In genomic region chr6:26735073-26735472, GRCh38 we compare ENCODE assay signal across 6 cellular contexts.
A peak's percentile ranks its signal among the peaks of the same experiment; 100 is the strongest.
DNase-seq lines count a peak whose midpoint lies in the region; ATAC-seq, FAIRE-seq and TF ChIP-seq lines count a peak whose summit lies in the region.
"Not testable (repeated sequence)": the region's sequence is repeated elsewhere in the genome, so short reads cannot be mapped to it uniquely, and the experiment has no call there.

No MANE protein-coding gene starts in this region.

- not testable (repeated sequence) for H2AFZ ChIP-seq in endothelial cell of umbilical vein (ENCODE audit: low read depth, low read length); HepG2 (ENCODE audit: low read length)

- not testable (repeated sequence) for H3K4me3 ChIP-seq in A549; Panc1 (ENCODE audit: low read depth in 2 of 2, low read length in 2 of 2); endothelial cell of umbilical vein (replicated peaks in 1 of 3; ENCODE audit: insufficient read depth in 1 of 3, low read depth in 1 of 3, low read length in 3 of 3); HepG2 (replicated peaks in 1 of 3; ENCODE audit: insufficient read depth in 1 of 3, low read depth in 2 of 3, low read length in 3 of 3)

- TF ChIP-seq CTCF in A549 (IDR thresholded peaks at IDR 0.05); Panc1 (IDR thresholded peaks at IDR 0.05); WTC11 (IDR thresholded peaks at IDR 0.05); endothelial cell of umbilical vein (IDR thresholded peaks at IDR 0.05; ENCODE audit: extremely low read depth in 1 of 2, insufficient read depth in 1 of 2, low read depth in 1 of 2, low read length in 2 of 2); HepG2 (CRISPR knock-in tag; IDR thresholded peaks at IDR 0.05): not testable (repeated sequence)

- H3K9ac ChIP-seq in endothelial cell of umbilical vein (replicated peaks; ENCODE audit: extremely low read depth, insufficient read depth, low read length); HepG2 (ENCODE audit: insufficient read depth, low read depth, low read length): not testable (repeated sequence)

- not testable (repeated sequence) for TF ChIP-seq POLR2A in A549 (IDR thresholded peaks at IDR 0.05; ENCODE audit: low read length); H54 (IDR thresholded peaks at IDR 0.05; ENCODE audit: low read depth, low read length); endothelial cell of umbilical vein (IDR thresholded peaks at IDR 0.05; ENCODE audit: low read depth, low read length); HepG2 (IDR thresholded peaks at IDR 0.05; ENCODE audit: insufficient read depth in 1 of 2, low read depth in 2 of 2, low read length in 2 of 2)

- not testable (repeated sequence) for DNase-seq in A549 (ENCODE audit: low read depth in 1 of 2, low spot score in 1 of 2); H54 (ENCODE audit: insufficient read length, low spot score); Panc1 (ENCODE audit: low read depth, low spot score); WTC11 (ENCODE audit: low spot score); endothelial cell of umbilical vein (ENCODE audit: low read depth, low spot score); HepG2 (ENCODE audit: low spot score)

- not testable (repeated sequence) for BruUV-seq in Panc1 (replicated peaks; lab: Mats Ljungman, UMichigan); endothelial cell of umbilical vein (replicated peaks; lab: Mats Ljungman, UMichigan); HepG2 (replicated peaks; lab: Mats Ljungman, UMichigan)

- not testable (repeated sequence) for H4K20me1 ChIP-seq in endothelial cell of umbilical vein (replicated peaks; ENCODE audit: control insufficient read depth, extremely low read depth, insufficient read depth, low read length); HepG2 (ENCODE audit: insufficient read depth, low read length)

- H3K27ac Mint-ChIP-seq in WTC11, result not testable (repeated sequence)

- TF ChIP-seq RAD21 in A549 (conservative IDR thresholded peaks at IDR 0.05 in 1 of 2, IDR thresholded peaks at IDR 0.05 in 1 of 2); HepG2 (CRISPR knock-in tag; IDR thresholded peaks at IDR 0.05): not testable (repeated sequence)

- not testable (repeated sequence) for H3K36me3 Mint-ChIP-seq in WTC11

- not testable (repeated sequence) for H3K9me1 ChIP-seq in endothelial cell of umbilical vein (replicated peaks; ENCODE audit: control insufficient read depth, extremely low read depth, insufficient read depth, low read length)

- POLR2A ChIA-PET in A549 (lab: Yijun Ruan, JAX); Panc1 (lab: Charles Lee); WTC11 (lab: Charles Lee); endothelial cell of umbilical vein (lab: Charles Lee); HepG2 (lab: Yijun Ruan, JAX): not testable (repeated sequence)

- not testable (repeated sequence) for H3K36me3 ChIP-seq in Panc1 (ENCODE audit: control insufficient read depth, insufficient read depth, low read length); endothelial cell of umbilical vein (ENCODE audit: control insufficient read depth in 2 of 2, extremely low read depth in 1 of 2, insufficient read depth in 2 of 2, low read length in 2 of 2); HepG2 (replicated peaks in 1 of 2; ENCODE audit: control insufficient read depth in 1 of 2, insufficient read depth in 2 of 2, low read length in 2 of 2)

- not testable (repeated sequence) for H3K4me1 Mint-ChIP-seq in WTC11

- not testable (repeated sequence) for H3K4me2 ChIP-seq in A549; endothelial cell of umbilical vein (ENCODE audit: insufficient read depth, low read length); HepG2 (ENCODE audit: low read depth, low read length)

- H3K27me3 Mint-ChIP-seq in WTC11 (ENCODE audit: low read depth), result not testable (repeated sequence)

- not testable (repeated sequence) for FAIRE-seq in A549 (lab: Jason Lieb, UNC); HepG2 (lab: Jason Lieb, UNC)
- FAIRE-seq in H54 (lab: Jason Lieb, UNC) (peak; percentile 84), endothelial cell of umbilical vein (lab: Jason Lieb, UNC) (peak; percentile 89)

- ATAC-seq in A549, result peak; percentile 86 to 92
- peak; percentile 97 for ATAC-seq in Panc1
- peak; percentile 40 for ATAC-seq in WTC11
- ATAC-seq in HepG2, result peak; percentile 77

- not testable (repeated sequence) for H3K4me1 ChIP-seq in A549; Panc1 (ENCODE audit: control insufficient read depth, insufficient read depth, low read length); endothelial cell of umbilical vein (ENCODE audit: control insufficient read depth, extremely low read depth, insufficient read depth, low read length); HepG2 (ENCODE audit: insufficient read depth, low read length)

- H3K9me3 ChIP-seq in A549; Panc1 (ENCODE audit: control insufficient read depth, insufficient read depth, low read depth, low read length); endothelial cell of umbilical vein (replicated peaks; ENCODE audit: control insufficient read depth, insufficient read depth, low read length); HepG2 (ENCODE audit: low read length): not testable (repeated sequence)

- no CpG with 5 or more reads among the region's 23 CpGs for WGBS in A549 (ENCODE audit: missing lambda C conversion rate)
- no CpG with 5 or more reads among the region's 23 CpGs for WGBS in HepG2 (ENCODE audit: low lambda C conversion rate)

- not testable (repeated sequence) for H3K4me3 Mint-ChIP-seq in WTC11

- not testable (repeated sequence) for H3K27ac ChIP-seq in A549; Panc1 (ENCODE audit: low read length); endothelial cell of umbilical vein (ENCODE audit: insufficient read depth, low read depth, low read length); HepG2 (ENCODE audit: extremely low read length, insufficient read depth, low read length)

- intact Hi-C loops in Panc1 (cut with micrococcal nuclease; ENCODE audit: unreplicated experiment); endothelial cell of umbilical vein (cut with micrococcal nuclease); HepG2 (cut with micrococcal nuclease; ENCODE audit: unreplicated experiment): not testable (repeated sequence)

- in situ Hi-C loops in Panc1 (cut with HindIII; ENCODE audit: low pct_unique_long_range_greater_than_20kb, low sequenced_read_pairs); HepG2 (cut with HindIII; ENCODE audit: extremely low pct_ligation_motif_present, low pct_unique_long_range_greater_than_20kb): not testable (repeated sequence)

- not testable (repeated sequence) for H3K9me3 Mint-ChIP-seq in WTC11

- dilution Hi-C loops in endothelial cell of umbilical vein (cut with MboI; ENCODE audit: extremely low pct_ligation_motif_present, low sequenced_read_pairs), result not testable (repeated sequence)

- not testable (repeated sequence) for TF ChIP-seq EP300 in A549 (IDR thresholded peaks at IDR 0.05); HepG2 (IDR thresholded peaks at IDR 0.05; ENCODE audit: low read depth in 2 of 2, low read length in 2 of 2); HepG2 (CRISPR knock-in tag; IDR thresholded peaks at IDR 0.05; ENCODE audit: borderline replicate concordance)

- not testable (repeated sequence) for H3K79me2 ChIP-seq in endothelial cell of umbilical vein (ENCODE audit: control insufficient read depth, insufficient read depth, low read length); HepG2 (ENCODE audit: insufficient read depth, low read length)

- H3K27me3 ChIP-seq in Panc1 (ENCODE audit: control insufficient read depth, insufficient read depth, low read length); endothelial cell of umbilical vein (ENCODE audit: control insufficient read depth in 2 of 2, insufficient read depth in 2 of 2, low read length in 2 of 2); HepG2 (ENCODE audit: control insufficient read depth in 1 of 2, insufficient read depth in 2 of 2, low read length in 2 of 2): not testable (repeated sequence)

- CTCF ChIA-PET in A549 (lab: Yijun Ruan, JAX); Panc1 (lab: Charles Lee); WTC11 (lab: Charles Lee); endothelial cell of umbilical vein (lab: Charles Lee); HepG2 (lab: Yijun Ruan, JAX; ENCODE audit: low intra/inter-chr PET ratio, low total read pairs): not testable (repeated sequence)

Comparison
In these comparisons a context has a peak if more than half of its experiments do, and no peak if none do; other contexts are left out.
1. ATAC-seq: peak in every context shown above with its lines; median percentile 97 in Panc1; 89 in A549; 77 in HepG2; 40 in WTC11.